ENCODE assay signal across 1 cellular context in the genomic region with DNA sequence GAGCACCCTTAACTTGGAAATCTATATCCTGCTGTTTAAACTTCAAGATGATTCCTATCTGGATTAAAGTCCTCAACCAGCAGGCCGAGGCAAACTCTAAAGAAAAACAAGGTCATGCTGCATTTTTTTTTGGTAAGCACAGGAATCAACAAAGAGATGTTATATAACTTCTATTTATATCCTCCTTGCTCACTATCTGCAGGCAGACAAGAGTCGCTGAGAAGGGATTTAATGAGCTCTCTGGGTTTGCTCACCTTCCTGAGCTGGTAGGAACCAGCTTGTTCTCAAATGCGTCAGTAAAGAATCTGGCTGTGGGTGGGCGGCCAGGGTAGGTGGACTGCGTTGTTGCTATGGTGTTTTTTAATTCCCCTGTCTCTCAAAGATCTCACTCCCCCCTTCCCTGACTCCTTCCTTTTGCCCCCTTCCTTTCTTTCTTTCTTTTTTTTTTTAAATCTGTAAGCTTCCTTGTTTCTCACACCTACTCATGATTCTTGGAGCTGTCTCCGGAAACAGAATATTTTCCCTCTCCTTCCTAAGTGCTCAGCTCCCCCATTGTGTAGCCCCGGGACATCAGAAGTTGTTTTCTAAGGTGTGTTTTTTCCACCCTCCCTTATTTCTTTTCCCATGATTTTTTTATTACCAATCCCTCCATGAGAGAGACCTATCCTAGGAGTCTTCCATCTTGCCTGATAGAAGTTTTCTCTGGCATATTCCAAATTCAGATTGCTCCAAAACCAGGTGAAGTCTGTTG.
TF ChIP-seq lines count a peak whose summit lies in the region.

No MANE protein-coding gene starts in this region.

TF ChIP-seq in GM12878, 131 proteins besides CTCF, POLR2A, EP300 and RAD21 (continued from another document and continues in another):
- TF ChIP-seq, protein P1, sequence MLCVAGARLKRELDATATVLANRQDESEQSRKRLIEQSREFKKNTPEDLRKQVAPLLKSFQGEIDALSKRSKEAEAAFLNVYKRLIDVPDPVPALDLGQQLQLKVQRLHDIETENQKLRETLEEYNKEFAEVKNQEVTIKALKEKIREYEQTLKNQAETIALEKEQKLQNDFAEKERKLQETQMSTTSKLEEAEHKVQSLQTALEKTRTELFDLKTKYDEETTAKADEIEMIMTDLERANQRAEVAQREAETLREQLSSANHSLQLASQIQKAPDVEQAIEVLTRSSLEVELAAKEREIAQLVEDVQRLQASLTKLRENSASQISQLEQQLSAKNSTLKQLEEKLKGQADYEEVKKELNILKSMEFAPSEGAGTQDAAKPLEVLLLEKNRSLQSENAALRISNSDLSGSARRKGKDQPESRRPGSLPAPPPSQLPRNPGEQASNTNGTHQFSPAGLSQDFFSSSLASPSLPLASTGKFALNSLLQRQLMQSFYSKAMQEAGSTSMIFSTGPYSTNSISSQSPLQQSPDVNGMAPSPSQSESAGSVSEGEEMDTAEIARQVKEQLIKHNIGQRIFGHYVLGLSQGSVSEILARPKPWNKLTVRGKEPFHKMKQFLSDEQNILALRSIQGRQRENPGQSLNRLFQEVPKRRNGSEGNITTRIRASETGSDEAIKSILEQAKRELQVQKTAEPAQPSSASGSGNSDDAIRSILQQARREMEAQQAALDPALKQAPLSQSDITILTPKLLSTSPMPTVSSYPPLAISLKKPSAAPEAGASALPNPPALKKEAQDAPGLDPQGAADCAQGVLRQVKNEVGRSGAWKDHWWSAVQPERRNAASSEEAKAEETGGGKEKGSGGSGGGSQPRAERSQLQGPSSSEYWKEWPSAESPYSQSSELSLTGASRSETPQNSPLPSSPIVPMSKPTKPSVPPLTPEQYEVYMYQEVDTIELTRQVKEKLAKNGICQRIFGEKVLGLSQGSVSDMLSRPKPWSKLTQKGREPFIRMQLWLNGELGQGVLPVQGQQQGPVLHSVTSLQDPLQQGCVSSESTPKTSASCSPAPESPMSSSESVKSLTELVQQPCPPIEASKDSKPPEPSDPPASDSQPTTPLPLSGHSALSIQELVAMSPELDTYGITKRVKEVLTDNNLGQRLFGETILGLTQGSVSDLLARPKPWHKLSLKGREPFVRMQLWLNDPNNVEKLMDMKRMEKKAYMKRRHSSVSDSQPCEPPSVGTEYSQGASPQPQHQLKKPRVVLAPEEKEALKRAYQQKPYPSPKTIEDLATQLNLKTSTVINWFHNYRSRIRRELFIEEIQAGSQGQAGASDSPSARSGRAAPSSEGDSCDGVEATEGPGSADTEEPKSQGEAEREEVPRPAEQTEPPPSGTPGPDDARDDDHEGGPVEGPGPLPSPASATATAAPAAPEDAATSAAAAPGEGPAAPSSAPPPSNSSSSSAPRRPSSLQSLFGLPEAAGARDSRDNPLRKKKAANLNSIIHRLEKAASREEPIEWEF (IDR thresholded peaks at IDR 0.05; ENCODE audit: insufficient replicate concordance, low read depth, low read length): no peak
- TF ChIP-seq STAT1 (conservative IDR thresholded peaks at IDR 0.05) (no peak), NBN (IDR thresholded peaks at IDR 0.05) (peak; percentile 65; the same call in 1 of the 2 replicates), MYB (IDR thresholded peaks at IDR 0.05; ENCODE audit: borderline replicate concordance, low read depth, low read length) (peak; percentile 57; the same call in 1 of the 2 replicates), SRF (IDR thresholded peaks at IDR 0.05; ENCODE audit: low read depth in 2 of 2, low read length in 2 of 2) (0 out of 4 replicates have a peak, but pooled peaks of 1 of the 2 experiments have one; percentile 31), HDAC2 (IDR thresholded peaks at IDR 0.05) (no peak), CBX3 (IDR thresholded peaks at IDR 0.05; ENCODE audit: borderline replicate concordance, low read depth) (no peak), ZZZ3 (IDR thresholded peaks at IDR 0.05; ENCODE audit: control insufficient read depth, insufficient read length, low read depth) (no peak), CEBPB (IDR thresholded peaks at IDR 0.05; ENCODE audit: borderline replicate concordance in 1 of 2, low read depth in 2 of 2, low read length in 2 of 2) (no peak), RCOR1 (conservative IDR thresholded peaks at IDR 0.05; ENCODE audit: low read depth, low read length) (no peak), MXI1 (IDR thresholded peaks at IDR 0.05; ENCODE audit: low read depth, low read length) (no peak), JUNB (IDR thresholded peaks at IDR 0.05) (no peak), IKZF1 (conservative IDR thresholded peaks at IDR 0.05) (no peak; the same call in none of the 2 replicates), EZH2 (IDR thresholded peaks at IDR 0.05; ENCODE audit: borderline replicate concordance, control insufficient read depth, low read depth, low read length) (no peak), TCF3 (IDR thresholded peaks at IDR 0.05; ENCODE audit: borderline replicate concordance, insufficient read depth, low read depth, low read length) (no peak), ZNF384 (IDR thresholded peaks at IDR 0.05; ENCODE audit: borderline replicate concordance, low read depth, low read length) (no peak), ZNF274 (IDR thresholded peaks at IDR 0.05; ENCODE audit: insufficient read depth, insufficient read length) (no peak), HDGF (IDR thresholded peaks at IDR 0.05) (peak; percentile 80; the same call in 1 of the 2 replicates), EGR1 (IDR thresholded peaks at IDR 0.05; ENCODE audit: borderline replicate concordance in 1 of 2, low read depth in 2 of 2, low read length in 2 of 2) (peak in 1 of 2 experiments; percentile 58; a peak in 1 of 3 replicates), FOXM1 (IDR thresholded peaks at IDR 0.05; ENCODE audit: low read depth, low read length) (no peak; the same call in 1 of the 2 replicates), POLR2AphosphoS2 (IDR thresholded peaks at IDR 0.05; ENCODE audit: low read depth, low read length) (no peak; the same call in 1 of the 2 replicates), NR2F1 (conservative IDR thresholded peaks at IDR 0.05) (no peak; the same call in 1 of the 2 replicates), HDAC6 (IDR thresholded peaks at IDR 0.05; ENCODE audit: unreplicated experiment) (no peak), MTA3 (IDR thresholded peaks at IDR 0.05; ENCODE audit: borderline replicate concordance, low read length) (no peak; the same call in none of the 2 replicates)
- TF ChIP-seq, protein P2, sequence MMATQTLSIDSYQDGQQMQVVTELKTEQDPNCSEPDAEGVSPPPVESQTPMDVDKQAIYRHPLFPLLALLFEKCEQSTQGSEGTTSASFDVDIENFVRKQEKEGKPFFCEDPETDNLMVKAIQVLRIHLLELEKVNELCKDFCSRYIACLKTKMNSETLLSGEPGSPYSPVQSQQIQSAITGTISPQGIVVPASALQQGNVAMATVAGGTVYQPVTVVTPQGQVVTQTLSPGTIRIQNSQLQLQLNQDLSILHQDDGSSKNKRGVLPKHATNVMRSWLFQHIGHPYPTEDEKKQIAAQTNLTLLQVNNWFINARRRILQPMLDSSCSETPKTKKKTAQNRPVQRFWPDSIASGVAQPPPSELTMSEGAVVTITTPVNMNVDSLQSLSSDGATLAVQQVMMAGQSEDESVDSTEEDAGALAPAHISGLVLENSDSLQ (IDR thresholded peaks at IDR 0.05): peak; percentile 96
- TF ChIP-seq, protein P3, sequence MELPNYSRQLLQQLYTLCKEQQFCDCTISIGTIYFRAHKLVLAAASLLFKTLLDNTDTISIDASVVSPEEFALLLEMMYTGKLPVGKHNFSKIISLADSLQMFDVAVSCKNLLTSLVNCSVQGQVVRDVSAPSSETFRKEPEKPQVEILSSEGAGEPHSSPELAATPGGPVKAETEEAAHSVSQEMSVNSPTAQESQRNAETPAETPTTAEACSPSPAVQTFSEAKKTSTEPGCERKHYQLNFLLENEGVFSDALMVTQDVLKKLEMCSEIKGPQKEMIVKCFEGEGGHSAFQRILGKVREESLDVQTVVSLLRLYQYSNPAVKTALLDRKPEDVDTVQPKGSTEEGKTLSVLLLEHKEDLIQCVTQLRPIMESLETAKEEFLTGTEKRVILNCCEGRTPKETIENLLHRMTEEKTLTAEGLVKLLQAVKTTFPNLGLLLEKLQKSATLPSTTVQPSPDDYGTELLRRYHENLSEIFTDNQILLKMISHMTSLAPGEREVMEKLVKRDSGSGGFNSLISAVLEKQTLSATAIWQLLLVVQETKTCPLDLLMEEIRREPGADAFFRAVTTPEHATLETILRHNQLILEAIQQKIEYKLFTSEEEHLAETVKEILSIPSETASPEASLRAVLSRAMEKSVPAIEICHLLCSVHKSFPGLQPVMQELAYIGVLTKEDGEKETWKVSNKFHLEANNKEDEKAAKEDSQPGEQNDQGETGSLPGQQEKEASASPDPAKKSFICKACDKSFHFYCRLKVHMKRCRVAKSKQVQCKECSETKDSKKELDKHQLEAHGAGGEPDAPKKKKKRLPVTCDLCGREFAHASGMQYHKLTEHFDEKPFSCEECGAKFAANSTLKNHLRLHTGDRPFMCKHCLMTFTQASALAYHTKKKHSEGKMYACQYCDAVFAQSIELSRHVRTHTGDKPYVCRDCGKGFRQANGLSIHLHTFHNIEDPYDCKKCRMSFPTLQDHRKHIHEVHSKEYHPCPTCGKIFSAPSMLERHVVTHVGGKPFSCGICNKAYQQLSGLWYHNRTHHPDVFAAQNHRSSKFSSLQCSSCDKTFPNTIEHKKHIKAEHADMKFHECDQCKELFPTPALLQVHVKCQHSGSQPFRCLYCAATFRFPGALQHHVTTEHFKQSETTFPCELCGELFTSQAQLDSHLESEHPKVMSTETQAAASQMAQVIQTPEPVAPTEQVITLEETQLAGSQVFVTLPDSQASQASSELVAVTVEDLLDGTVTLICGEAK (IDR thresholded peaks at IDR 0.05; ENCODE audit: borderline replicate concordance): no peak
- TF ChIP-seq, protein P4, sequence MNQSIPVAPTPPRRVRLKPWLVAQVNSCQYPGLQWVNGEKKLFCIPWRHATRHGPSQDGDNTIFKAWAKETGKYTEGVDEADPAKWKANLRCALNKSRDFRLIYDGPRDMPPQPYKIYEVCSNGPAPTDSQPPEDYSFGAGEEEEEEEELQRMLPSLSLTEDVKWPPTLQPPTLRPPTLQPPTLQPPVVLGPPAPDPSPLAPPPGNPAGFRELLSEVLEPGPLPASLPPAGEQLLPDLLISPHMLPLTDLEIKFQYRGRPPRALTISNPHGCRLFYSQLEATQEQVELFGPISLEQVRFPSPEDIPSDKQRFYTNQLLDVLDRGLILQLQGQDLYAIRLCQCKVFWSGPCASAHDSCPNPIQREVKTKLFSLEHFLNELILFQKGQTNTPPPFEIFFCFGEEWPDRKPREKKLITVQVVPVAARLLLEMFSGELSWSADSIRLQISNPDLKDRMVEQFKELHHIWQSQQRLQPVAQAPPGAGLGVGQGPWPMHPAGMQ (IDR thresholded peaks at IDR 0.05; ENCODE audit: borderline replicate concordance): no peak
- TF ChIP-seq, protein P5, sequence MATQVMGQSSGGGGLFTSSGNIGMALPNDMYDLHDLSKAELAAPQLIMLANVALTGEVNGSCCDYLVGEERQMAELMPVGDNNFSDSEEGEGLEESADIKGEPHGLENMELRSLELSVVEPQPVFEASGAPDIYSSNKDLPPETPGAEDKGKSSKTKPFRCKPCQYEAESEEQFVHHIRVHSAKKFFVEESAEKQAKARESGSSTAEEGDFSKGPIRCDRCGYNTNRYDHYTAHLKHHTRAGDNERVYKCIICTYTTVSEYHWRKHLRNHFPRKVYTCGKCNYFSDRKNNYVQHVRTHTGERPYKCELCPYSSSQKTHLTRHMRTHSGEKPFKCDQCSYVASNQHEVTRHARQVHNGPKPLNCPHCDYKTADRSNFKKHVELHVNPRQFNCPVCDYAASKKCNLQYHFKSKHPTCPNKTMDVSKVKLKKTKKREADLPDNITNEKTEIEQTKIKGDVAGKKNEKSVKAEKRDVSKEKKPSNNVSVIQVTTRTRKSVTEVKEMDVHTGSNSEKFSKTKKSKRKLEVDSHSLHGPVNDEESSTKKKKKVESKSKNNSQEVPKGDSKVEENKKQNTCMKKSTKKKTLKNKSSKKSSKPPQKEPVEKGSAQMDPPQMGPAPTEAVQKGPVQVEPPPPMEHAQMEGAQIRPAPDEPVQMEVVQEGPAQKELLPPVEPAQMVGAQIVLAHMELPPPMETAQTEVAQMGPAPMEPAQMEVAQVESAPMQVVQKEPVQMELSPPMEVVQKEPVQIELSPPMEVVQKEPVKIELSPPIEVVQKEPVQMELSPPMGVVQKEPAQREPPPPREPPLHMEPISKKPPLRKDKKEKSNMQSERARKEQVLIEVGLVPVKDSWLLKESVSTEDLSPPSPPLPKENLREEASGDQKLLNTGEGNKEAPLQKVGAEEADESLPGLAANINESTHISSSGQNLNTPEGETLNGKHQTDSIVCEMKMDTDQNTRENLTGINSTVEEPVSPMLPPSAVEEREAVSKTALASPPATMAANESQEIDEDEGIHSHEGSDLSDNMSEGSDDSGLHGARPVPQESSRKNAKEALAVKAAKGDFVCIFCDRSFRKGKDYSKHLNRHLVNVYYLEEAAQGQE (IDR thresholded peaks at IDR 0.05; ENCODE audit: low read depth, low read length): no peak
- TF ChIP-seq, protein P6, sequence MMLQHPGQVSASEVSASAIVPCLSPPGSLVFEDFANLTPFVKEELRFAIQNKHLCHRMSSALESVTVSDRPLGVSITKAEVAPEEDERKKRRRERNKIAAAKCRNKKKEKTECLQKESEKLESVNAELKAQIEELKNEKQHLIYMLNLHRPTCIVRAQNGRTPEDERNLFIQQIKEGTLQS (IDR thresholded peaks at IDR 0.05; ENCODE audit: borderline replicate concordance, extremely low read depth, low read depth, low read length): no peak
- TF ChIP-seq, protein P7, sequence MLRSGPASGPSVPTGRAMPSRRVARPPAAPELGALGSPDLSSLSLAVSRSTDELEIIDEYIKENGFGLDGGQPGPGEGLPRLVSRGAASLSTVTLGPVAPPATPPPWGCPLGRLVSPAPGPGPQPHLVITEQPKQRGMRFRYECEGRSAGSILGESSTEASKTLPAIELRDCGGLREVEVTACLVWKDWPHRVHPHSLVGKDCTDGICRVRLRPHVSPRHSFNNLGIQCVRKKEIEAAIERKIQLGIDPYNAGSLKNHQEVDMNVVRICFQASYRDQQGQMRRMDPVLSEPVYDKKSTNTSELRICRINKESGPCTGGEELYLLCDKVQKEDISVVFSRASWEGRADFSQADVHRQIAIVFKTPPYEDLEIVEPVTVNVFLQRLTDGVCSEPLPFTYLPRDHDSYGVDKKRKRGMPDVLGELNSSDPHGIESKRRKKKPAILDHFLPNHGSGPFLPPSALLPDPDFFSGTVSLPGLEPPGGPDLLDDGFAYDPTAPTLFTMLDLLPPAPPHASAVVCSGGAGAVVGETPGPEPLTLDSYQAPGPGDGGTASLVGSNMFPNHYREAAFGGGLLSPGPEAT (IDR thresholded peaks at IDR 0.05; ENCODE audit: low read depth): peak; percentile 12; the same call in 1 of the 2 replicates
- TF ChIP-seq, protein P8, sequence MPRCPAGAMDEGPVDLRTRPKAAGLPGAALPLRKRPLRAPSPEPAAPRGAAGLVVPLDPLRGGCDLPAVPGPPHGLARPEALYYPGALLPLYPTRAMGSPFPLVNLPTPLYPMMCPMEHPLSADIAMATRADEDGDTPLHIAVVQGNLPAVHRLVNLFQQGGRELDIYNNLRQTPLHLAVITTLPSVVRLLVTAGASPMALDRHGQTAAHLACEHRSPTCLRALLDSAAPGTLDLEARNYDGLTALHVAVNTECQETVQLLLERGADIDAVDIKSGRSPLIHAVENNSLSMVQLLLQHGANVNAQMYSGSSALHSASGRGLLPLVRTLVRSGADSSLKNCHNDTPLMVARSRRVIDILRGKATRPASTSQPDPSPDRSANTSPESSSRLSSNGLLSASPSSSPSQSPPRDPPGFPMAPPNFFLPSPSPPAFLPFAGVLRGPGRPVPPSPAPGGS (IDR thresholded peaks at IDR 0.05; ENCODE audit: borderline replicate concordance, insufficient read depth, low read depth, low read length, poor library complexity, severe bottlenecking): peak; percentile 24
